Comparison of ENCODE assay signal across 22 cellular contexts in genomic region chr4:151698213-151698612, GRCh38.
A peak's percentile ranks its signal among the peaks of the same experiment; 100 is the strongest.
DNase-seq lines count a peak whose midpoint lies in the region; ATAC-seq and TF ChIP-seq lines count a peak whose summit lies in the region.
"Had no signal": no experiment of that assay in that cellular context is flagged by ENCODE, and none has a peak within 500 bp of the region (broad histone marks: within the 10 kb centered on the region; RNA-seq: fewer than 3 reads in every experiment).

No MANE protein-coding gene starts in this region.

- no peak for TF ChIP-seq CTCF in SK-N-SH (IDR thresholded peaks at IDR 0.05)

- peak; percentile 83 for DNase-seq in NCI-H1694 treated with DMSO at 0.1 percent for 48 hours (lab: John Stamatoyannopoulos, UW)
- peak; percentile 69 for DNase-seq in NCI-H2171 treated with DMSO at 0.1 percent for 48 hours (lab: John Stamatoyannopoulos, UW)
- DNase-seq in SK-N-SH = no peak
- DNase-seq in midbrain (lab: John Stamatoyannopoulos, UW) = no peak
- DNase-seq: 8988T; ACHN; BE2C; C1 segment of cervical spinal cord; CD4-positive, alpha-beta memory T cell; CD4-positive, CD25-positive, alpha-beta regulatory T cell; CD8-positive, alpha-beta memory T cell; COR-L47; DMS 273 treated with DMSO at 0.1 percent for 48 hours; DMS153; DMS53; DMS79; DND-41; EL; GDM1 had no signal

- H3K79me2 ChIP-seq in SK-N-SH (ENCODE audit: insufficient read depth) = no peaks in the 10 kb centered on the region

- WGBS in SK-N-SH (ENCODE audit: low lambda C conversion rate) = 94% methylated on average over 6 of the region's 6 CpGs

- POLR2A ChIA-PET in SK-N-SH (lab: Yijun Ruan, JAX) = no interaction called here

- no peaks in the 10 kb centered on the region for H3K9me2 ChIP-seq in SK-N-SH

- TF ChIP-seq EP300 in SK-N-SH (IDR thresholded peaks at IDR 0.05; ENCODE audit: borderline replicate concordance in 1 of 2, low read depth in 1 of 2, low read length in 1 of 2) = no peak

- TF ChIP-seq RAD21 in SK-N-SH (IDR thresholded peaks at IDR 0.05; ENCODE audit: low read length) = no peak

- H4K20me1 ChIP-seq in SK-N-SH (ENCODE audit: insufficient read depth) = no peaks in the 10 kb centered on the region
- H4K20me1 ChIP-seq: BLaER1 had no signal

- H3K36me3 ChIP-seq in SK-N-SH (replicated peaks in 1 of 2; ENCODE audit: control insufficient read depth in 1 of 2, insufficient read depth in 2 of 2, low read length in 1 of 2) = peaks cover 13 to 38% of the 10 kb centered on the region in 2 experiments

- ATAC-seq in GM18870 (IDR thresholded peaks at IDR 0.05; ENCODE audit: unreplicated experiment) = no peak
- ATAC-seq: GM12878 had no signal

- H3K9me3 ChIP-seq in SK-N-SH = no peaks in the 10 kb centered on the region
- H3K9me3 ChIP-seq: BE2C, BLaER1 had no signal

- H3F3A ChIP-seq in SK-N-SH (replicated peaks; ENCODE audit: insufficient read depth) = peaks cover 2% of the 10 kb centered on the region

- H3K4me3 ChIP-seq in SK-N-SH (ENCODE audit: low read depth in 2 of 2, low read length in 1 of 2) = no peak overlapping the region
- H3K4me3 ChIP-seq: BLaER1, GM12878 had no signal

- CTCF ChIA-PET in SK-N-SH (lab: Yijun Ruan, JAX) = no interaction called here

- H3K4me2 ChIP-seq in SK-N-SH = no peak overlapping the region
- H3K4me2 ChIP-seq: BLaER1 had no signal

- H3K4me1 ChIP-seq in SK-N-SH (ENCODE audit: control insufficient read depth in 1 of 2, insufficient read depth in 2 of 2, low read depth in 1 of 2, low read length in 1 of 2) = no peaks in the 10 kb centered on the region

- H2AFZ ChIP-seq in SK-N-SH (ENCODE audit: low read depth) = no peak overlapping the region

- H3K9ac ChIP-seq in SK-N-SH = no peak overlapping the region
- H3K9ac ChIP-seq: BLaER1 had no signal

- no peaks in the 10 kb centered on the region for H3K27me3 ChIP-seq in SK-N-SH (ENCODE audit: insufficient read depth)
- H3K27me3 ChIP-seq: BE2C, BLaER1 had no signal

- H3K27ac ChIP-seq in SK-N-SH (ENCODE audit: low read depth in 2 of 2, low read length in 1 of 2) = no peak overlapping the region
- H3K27ac ChIP-seq: BLaER1 had no signal

TF ChIP-seq in SK-N-SH, 30 proteins besides CTCF, POLR2A, EP300 and RAD21:
- TF ChIP-seq RXRA (IDR thresholded peaks at IDR 0.05; ENCODE audit: borderline replicate concordance, low read depth) (no peak), MEF2A (IDR thresholded peaks at IDR 0.05; ENCODE audit: borderline replicate concordance, low read depth) (no peak), EZH2phosphoT487 (IDR thresholded peaks at IDR 0.05; ENCODE audit: borderline replicate concordance, low read depth) (no peak), IRF3 (IDR thresholded peaks at IDR 0.05; ENCODE audit: low read depth, low read length) (no peak), TEAD4 (IDR thresholded peaks at IDR 0.05; ENCODE audit: borderline replicate concordance, insufficient read depth) (no peak), TCF12 (IDR thresholded peaks at IDR 0.05) (no peak), TAF1 (IDR thresholded peaks at IDR 0.05; ENCODE audit: borderline replicate concordance, low read depth, low read length) (no peak), MAX (IDR thresholded peaks at IDR 0.05; ENCODE audit: low read depth) (no peak), PBX3 (IDR thresholded peaks at IDR 0.05) (no peak), RCOR1 (IDR thresholded peaks at IDR 0.05; ENCODE audit: low read length) (no peak), FOXJ3 (CRISPR knock-in tag; IDR thresholded peaks at IDR 0.05) (no peak), SMC3 (IDR thresholded peaks at IDR 0.05; ENCODE audit: low read depth, low read length) (no peak), FOSL2 (IDR thresholded peaks at IDR 0.05; ENCODE audit: borderline replicate concordance, low read depth) (no peak), JUND (IDR thresholded peaks at IDR 0.05) (no peak), USF1 (IDR thresholded peaks at IDR 0.05; ENCODE audit: borderline replicate concordance, low read depth) (no peak), NFIC (IDR thresholded peaks at IDR 0.05; ENCODE audit: borderline replicate concordance) (no peak), GABPA (IDR thresholded peaks at IDR 0.05; ENCODE audit: low read depth) (no peak), YY1 (IDR thresholded peaks at IDR 0.05; ENCODE audit: low read depth) (no peak), CHD2 (IDR thresholded peaks at IDR 0.05; ENCODE audit: low read length, partially characterized antibody) (no peak), FOXM1 (IDR thresholded peaks at IDR 0.05; ENCODE audit: low read depth) (no peak)

Comparison
In these comparisons a context has a peak if more than half of its experiments do, and no peak if none do; other contexts are left out.
1. DNase-seq: peak in NCI-H1694 treated with DMSO at 0.1 percent for 48 hours (single experiment) and NCI-H2171 treated with DMSO at 0.1 percent for 48 hours (single experiment); none in SK-N-SH (single experiment) and midbrain (single experiment).